Comparison of ENCODE assay signal across 22 cellular contexts in genomic region chr1:56397811-56398231, GRCh38.
DNase-seq lines count a peak whose midpoint lies in the region; TF ChIP-seq lines count a peak whose summit lies in the region.
"Had no signal": no experiment of that assay in that cellular context is flagged by ENCODE, and none has a peak within 500 bp of the region (broad histone marks: within the 10 kb centered on the region; RNA-seq: fewer than 3 reads in every experiment).

No MANE protein-coding gene starts in this region.

- H3K36me3 ChIP-seq in HUES48 (ENCODE audit: control insufficient read depth, insufficient read depth, low read length), result no peaks in the 10 kb centered on the region
- no peaks in the 10 kb centered on the region for H3K36me3 ChIP-seq in mesenchymal stem cell (ENCODE audit: control insufficient read depth in 1 of 2, insufficient read depth in 2 of 2, low read depth in 1 of 2, low read length in 2 of 2)
- H3K36me3 ChIP-seq: brain microvascular endothelial cell, pancreas, SJCRH30, thyroid gland had no signal

- no peak overlapping the region for H3K14ac ChIP-seq in mesenchymal stem cell (ENCODE audit: low read length in 2 of 2)

- intact Hi-C loops in posterior cingulate gyrus (cut with DNase I), result no loop called here

- H3K27ac ChIP-seq in HUES48 (ENCODE audit: low read depth, low read length), result peak overlapping the region; percentile 69
- no peak overlapping the region for H3K27ac ChIP-seq in mesenchymal stem cell (ENCODE audit: low read length, poor library complexity, severe bottlenecking)
- H3K27ac ChIP-seq: brain microvascular endothelial cell, pancreas, SJCRH30 had no signal

- no peak overlapping the region for H2AFZ ChIP-seq in mesenchymal stem cell (ENCODE audit: low read depth, low read length)

- H3K4ac ChIP-seq in mesenchymal stem cell (ENCODE audit: low read depth in 1 of 2, low read length in 2 of 2), result no peak overlapping the region

- H3K4me3 ChIP-seq in HUES48 (ENCODE audit: low read depth, low read length), result no peak overlapping the region
- H3K4me3 ChIP-seq in cardiac fibroblast (replicated peaks in 1 of 2; ENCODE audit: low read depth in 2 of 2, low read length in 2 of 2), result no peak overlapping the region
- no peak overlapping the region for H3K4me3 ChIP-seq in mesenchymal stem cell (ENCODE audit: insufficient read depth in 1 of 2, low read depth in 1 of 2, low read length in 2 of 2)
- H3K4me3 ChIP-seq: pancreas, SJCRH30, skin epidermis, thyroid gland had no signal

- no peak overlapping the region for H2AK5ac ChIP-seq in mesenchymal stem cell (ENCODE audit: low read length, severe bottlenecking)

- H2BK15ac ChIP-seq in mesenchymal stem cell (ENCODE audit: low read depth, poor library complexity, severe bottlenecking), result no peak overlapping the region

- no peak overlapping the region for H2BK12ac ChIP-seq in mesenchymal stem cell (ENCODE audit: low read length in 2 of 2)

- no peaks in the 10 kb centered on the region for H3K9me3 ChIP-seq in HUES48 (ENCODE audit: control insufficient read depth, insufficient read depth, low read length)
- H3K9me3 ChIP-seq in mesenchymal stem cell (ENCODE audit: control insufficient read depth, low read length), result no peaks in the 10 kb centered on the region
- H3K9me3 ChIP-seq: Caco-2, pancreas, SJCRH30, thyroid gland had no signal

- H3K9ac ChIP-seq in HUES48 (ENCODE audit: low read depth, low read length) (no peak overlapping the region), mesenchymal stem cell (ENCODE audit: low read length) (peak overlapping the region; percentile 56)

- DNase-seq in AG20443 (ENCODE audit: low spot score) (peak; percentile 49), cardiac fibroblast (ENCODE audit: low read depth in 2 of 2) (peak; percentile 37 to 54), mesenchymal stem cell (peak; percentile 66), ACHN (no peak), posterior cingulate gyrus (no peak), T-helper 2 cell (no peak)
- DNase-seq in activated effector memory CD4-positive, alpha-beta T cell treated with Interleukin-2 at 50 U/mL for 16 hours, result no peak
- DNase-seq: activated CD4-positive, alpha-beta T cell treated with anti-CD3 and anti-CD28 coated beads, Interleukin-2, amount 10 ng/mL, durations not matched to agents 7 days and 5 days; activated naive CD8-positive, alpha-beta T cell treated with anti-CD3 and anti-CD28 coated beads for 36 hours; brain microvascular endothelial cell; Caco-2; left cardiac atrium; MM.1S; NCI-H1436 treated with DMSO at 0.1 percent for 48 hours; NCI-H2171 treated with DMSO at 0.1 percent for 48 hours; OCI-M1; pancreas; SJCRH30; stimulated activated naive CD4-positive, alpha-beta T cell treated with Interleukin-2 at 50 U/mL for 16 hours; thyroid gland had no signal

- no peak overlapping the region for H4K91ac ChIP-seq in mesenchymal stem cell (ENCODE audit: low read length)

- whole genome bisulfite sequencing in mesenchymal stem cell, result no CpG with 5 or more reads among the region's 2 CpGs

- no peak overlapping the region for H2BK5ac ChIP-seq in mesenchymal stem cell (ENCODE audit: low read depth, low read length, poor library complexity, severe bottlenecking)

- no peaks in the 10 kb centered on the region for H3K79me1 ChIP-seq in mesenchymal stem cell (replicated peaks; ENCODE audit: low read length, poor library complexity, severe bottlenecking)

- H3K23ac ChIP-seq in mesenchymal stem cell (ENCODE audit: low read length in 2 of 2), result no peak overlapping the region

- no peaks in the 10 kb centered on the region for H3K4me1 ChIP-seq in HUES48 (ENCODE audit: control insufficient read depth, insufficient read depth, low read length)
- H3K4me1 ChIP-seq in mesenchymal stem cell (ENCODE audit: control insufficient read depth, insufficient read depth, low read depth, low read length), result no peaks in the 10 kb centered on the region
- H3K4me1 ChIP-seq: pancreas, SJCRH30 had no signal

- in situ Hi-C loops in ACHN (cut with HindIII; ENCODE audit: low pct_ligation_motif_present, low pct_unique_long_range_greater_than_20kb, low sequenced_read_pairs), result no loop called here

- no peak overlapping the region for H3K4me2 ChIP-seq in mesenchymal stem cell (ENCODE audit: low read length, poor library complexity, severe bottlenecking)

- no peak overlapping the region for H4K8ac ChIP-seq in mesenchymal stem cell (ENCODE audit: low read length)

- TF ChIP-seq CTCF in cardiac fibroblast (IDR thresholded peaks at IDR 0.05; ENCODE audit: low read depth, low read length), result no peak

- H3K27me3 ChIP-seq in HUES48 (ENCODE audit: control insufficient read depth, insufficient read depth, low read length), result no peaks in the 10 kb centered on the region
- H3K27me3 ChIP-seq in mesenchymal stem cell (ENCODE audit: control insufficient read depth in 1 of 2, insufficient read depth in 1 of 2, low read length in 2 of 2), result no peaks in the 10 kb centered on the region
- H3K27me3 ChIP-seq: brain microvascular endothelial cell, pancreas, SJCRH30, thyroid gland had no signal

- no peak overlapping the region for H3K18ac ChIP-seq in mesenchymal stem cell (ENCODE audit: low read depth in 1 of 2, low read length in 2 of 2)

- no peak overlapping the region for H2BK120ac ChIP-seq in mesenchymal stem cell (ENCODE audit: low read depth, low read length)

Comparison
In these comparisons a context has a peak if more than half of its experiments do, and no peak if none do; other contexts are left out.
1. DNase-seq: peak in AG20443 (single experiment), cardiac fibroblast (2 of 2) and mesenchymal stem cell (single experiment); none in activated effector memory CD4-positive, alpha-beta T cell treated with Interleukin-2 at 50 U/mL for 16 hours (single experiment), ACHN (single experiment), posterior cingulate gyrus (0 of 10) and T-helper 2 cell (0 of 5).